ENCODE assay signal across 9 cellular contexts in genomic region chr1:193558491-193559028, GRCh38.
DNase-seq lines count a peak whose midpoint lies in the region; ATAC-seq and TF ChIP-seq lines count a peak whose summit lies in the region.
"Had no signal": no experiment of that assay in that cellular context is flagged by ENCODE, and none has a peak within 500 bp of the region (broad histone marks: within the 10 kb centered on the region; RNA-seq: fewer than 3 reads in every experiment).

No MANE protein-coding gene starts in this region.

- H3K9ac ChIP-seq in OCI-LY3 (ENCODE audit: low read length) (no peak overlapping the region), trophoblast cell (ENCODE audit: low read length) (no peak overlapping the region)

- H3K4me3 Mint-ChIP-seq in MCF 10A (ENCODE audit: unreplicated experiment) = no peak overlapping the region
- H3K4me3 Mint-ChIP-seq: naive B cell had no signal

- no peak overlapping the region for H4K91ac ChIP-seq in trophoblast cell (ENCODE audit: low read depth, low read length)

- H3K14ac ChIP-seq in trophoblast cell (ENCODE audit: low read length) = no peak overlapping the region

- peak overlapping the region; percentile 61 for H3K27ac Mint-ChIP-seq in MCF 10A (ENCODE audit: low read depth, unreplicated experiment)

- no peak overlapping the region for H3K18ac ChIP-seq in trophoblast cell (ENCODE audit: low read length)

- no TSS peak for BruUV-seq in MCF 10A (replicated peaks; lab: Mats Ljungman, UMichigan)

- H3K27ac ChIP-seq in OCI-LY3 (ENCODE audit: low read length) (0 out of 2 replicates have a peak overlapping the region, but pooled peaks have one; percentile 4), trophoblast cell (ENCODE audit: low read depth, low read length) (no peak overlapping the region)

- H3K4me1 Mint-ChIP-seq in MCF 10A (ENCODE audit: insufficient read depth, unreplicated experiment) = peaks cover 10% of the 10 kb centered on the region

- H3K27me3 ChIP-seq in OCI-LY3 (ENCODE audit: low read depth, low read length) (no peaks in the 10 kb centered on the region), trophoblast cell (ENCODE audit: insufficient read depth, low read length) (no peaks in the 10 kb centered on the region)

- no peak overlapping the region for H2BK12ac ChIP-seq in trophoblast cell (ENCODE audit: low read length)

- H4K20me1 ChIP-seq in OCI-LY3 (ENCODE audit: insufficient read depth, low read length) = no peaks in the 10 kb centered on the region

- no peak overlapping the region for H3K4me3 ChIP-seq in OCI-LY3 (ENCODE audit: low read length)
- no peak overlapping the region for H3K4me3 ChIP-seq in trophoblast cell (ENCODE audit: low read depth, low read length)

- no peaks in the 10 kb centered on the region for H3K79me2 ChIP-seq in OCI-LY3 (ENCODE audit: low read length)
- H3K79me2 ChIP-seq in trophoblast cell (ENCODE audit: control insufficient read depth, insufficient read depth, low read length, poor library complexity) = no peaks in the 10 kb centered on the region

- H4K12ac ChIP-seq in trophoblast cell (ENCODE audit: low read depth, low read length) = no peak overlapping the region

- CTCF ChIA-PET in MCF 10A (lab: Yijun Ruan, JAX) = interaction anchor here (0.6 kb wide), 3 partner anchors 32 to 510 kb away, joined by 3 to 4 read pairs (median 3); no protein-coding TSS in a partner anchor

- no peak overlapping the region for H2AK5ac ChIP-seq in trophoblast cell (ENCODE audit: low read length)

- H3K23ac ChIP-seq in trophoblast cell (ENCODE audit: low read length) = no peak overlapping the region

- ATAC-seq in GM18868 (IDR thresholded peaks at IDR 0.05; ENCODE audit: unreplicated experiment) = no peak

- H2BK5ac ChIP-seq in trophoblast cell (ENCODE audit: low read depth, low read length, poor library complexity) = no peak overlapping the region

- DNase-seq in GOT3 (lab: John Stamatoyannopoulos, UW) (peak; percentile 12), MCF 10A (ENCODE audit: unreplicated experiment) (peak; percentile 97), non-pigmented ciliary epithelial cell (ENCODE audit: low read depth) (peak; percentile 36), trophoblast cell (no peak), GM10266 (ENCODE audit: extremely low spot score) (no peak), NCI-H187 (lab: John Stamatoyannopoulos, UW) (no peak)
- DNase-seq: naive B cell had no signal

- no peaks in the 10 kb centered on the region for H3K79me1 ChIP-seq in trophoblast cell (ENCODE audit: low read length)

- H3K4me1 ChIP-seq in OCI-LY3 (ENCODE audit: low read length) (peaks cover 7% of the 10 kb centered on the region), trophoblast cell (ENCODE audit: control insufficient read depth in 1 of 2, insufficient read depth in 2 of 2, low read length in 2 of 2) (no peaks in the 10 kb centered on the region)

- intact Hi-C loops in MCF 10A (cut with micrococcal nuclease) = no loop called here

- WGBS in trophoblast cell (ENCODE audit: extremely low coverage, insufficient coverage, insufficient read length) = no CpG with 5 or more reads among the region's 4 CpGs

- H3K4me2 ChIP-seq in OCI-LY3 (ENCODE audit: low read length) = 0 out of 2 replicates have a peak overlapping the region, but pooled peaks have one; percentile 17
- no peak overlapping the region for H3K4me2 ChIP-seq in trophoblast cell (ENCODE audit: low read length)

- H3K9me3 ChIP-seq in OCI-LY3 (ENCODE audit: insufficient read depth, low read length) (no peaks in the 10 kb centered on the region), trophoblast cell (ENCODE audit: insufficient read depth, low read depth, low read length) (no peaks in the 10 kb centered on the region)

- H3K36me3 ChIP-seq in OCI-LY3 (replicated peaks; ENCODE audit: low read depth, low read length) = no peaks in the 10 kb centered on the region
- H3K36me3 ChIP-seq in trophoblast cell (ENCODE audit: control insufficient read depth in 1 of 2, insufficient read depth in 2 of 2, low read length in 2 of 2) = no peaks in the 10 kb centered on the region

- H2BK120ac ChIP-seq in trophoblast cell (ENCODE audit: insufficient read depth, low read length, poor library complexity) = no peak overlapping the region

- TF ChIP-seq CTCF in OCI-LY3 (IDR thresholded peaks at IDR 0.05; ENCODE audit: low read depth, low read length) = no peak
- TF ChIP-seq CTCF in MCF 10A (IDR thresholded peaks at IDR 0.05; ENCODE audit: unreplicated experiment) = no peak
- no peak for TF ChIP-seq CTCF in GM10266 (IDR thresholded peaks at IDR 0.05; ENCODE audit: control insufficient read depth, insufficient read depth, low read depth, missing control alignments)

- H3K9me3 Mint-ChIP-seq in MCF 10A (ENCODE audit: unreplicated experiment) = no peaks in the 10 kb centered on the region

- POLR2A ChIA-PET in MCF 10A (lab: Yijun Ruan, JAX) = interaction anchor here (0.6 to 1.1 kb wide), 3 partner anchors 31 to 143 kb away, joined by 3 to 4 read pairs (median 3); no protein-coding TSS in a partner anchor

- H4K8ac ChIP-seq in trophoblast cell (ENCODE audit: low read depth, low read length) = no peak overlapping the region

- no peaks in the 10 kb centered on the region for H3K27me3 Mint-ChIP-seq in MCF 10A (ENCODE audit: insufficient read depth, unreplicated experiment)

- H2AFZ ChIP-seq in OCI-LY3 (ENCODE audit: low read depth, low read length) (peak overlapping the region; percentile 32; the same call in 1 of the 2 replicates), trophoblast cell (ENCODE audit: insufficient read depth, low read length, poor library complexity) (no peak overlapping the region)

- H3K36me3 Mint-ChIP-seq in MCF 10A (ENCODE audit: insufficient read depth, unreplicated experiment) = no peaks in the 10 kb centered on the region
- H3K36me3 Mint-ChIP-seq: naive B cell had no signal

- H3K4ac ChIP-seq in trophoblast cell (ENCODE audit: low read depth, low read length) = no peak overlapping the region

Comparison
In these comparisons a context has a peak if more than half of its experiments do, and no peak if none do; other contexts are left out.
1. DNase-seq: peak in GOT3 (single experiment), MCF 10A (single experiment) and non-pigmented ciliary epithelial cell (single experiment); none in trophoblast cell (0 of 2), GM10266 (single experiment) and NCI-H187 (0 of 2).